1 cellular context compared by ENCODE assay signal in the genomic region with DNA sequence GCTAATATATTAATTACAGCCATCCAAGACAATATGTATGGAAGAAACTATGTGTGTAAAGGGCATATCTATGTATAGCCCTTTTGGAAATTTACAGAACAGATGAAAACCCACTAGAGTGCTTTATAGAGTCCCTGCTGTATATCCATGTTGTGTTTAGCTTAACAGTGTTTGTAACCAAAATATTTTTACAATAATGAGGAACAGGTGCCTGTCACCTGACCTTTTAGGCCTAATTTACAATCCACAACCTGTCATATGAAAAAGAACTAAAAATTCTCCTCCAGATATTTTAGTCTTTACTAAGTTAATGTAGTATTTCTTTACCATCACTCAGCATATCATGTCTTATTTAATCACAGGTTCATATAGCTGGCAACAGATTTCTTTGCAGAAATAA.
TF ChIP-seq lines count a peak whose summit lies in the region.

No MANE protein-coding gene starts in this region.

TF ChIP-seq in SK-N-SH, 30 proteins besides CTCF, POLR2A, EP300 and RAD21 (continued from another document):
- TF ChIP-seq, protein P1, sequence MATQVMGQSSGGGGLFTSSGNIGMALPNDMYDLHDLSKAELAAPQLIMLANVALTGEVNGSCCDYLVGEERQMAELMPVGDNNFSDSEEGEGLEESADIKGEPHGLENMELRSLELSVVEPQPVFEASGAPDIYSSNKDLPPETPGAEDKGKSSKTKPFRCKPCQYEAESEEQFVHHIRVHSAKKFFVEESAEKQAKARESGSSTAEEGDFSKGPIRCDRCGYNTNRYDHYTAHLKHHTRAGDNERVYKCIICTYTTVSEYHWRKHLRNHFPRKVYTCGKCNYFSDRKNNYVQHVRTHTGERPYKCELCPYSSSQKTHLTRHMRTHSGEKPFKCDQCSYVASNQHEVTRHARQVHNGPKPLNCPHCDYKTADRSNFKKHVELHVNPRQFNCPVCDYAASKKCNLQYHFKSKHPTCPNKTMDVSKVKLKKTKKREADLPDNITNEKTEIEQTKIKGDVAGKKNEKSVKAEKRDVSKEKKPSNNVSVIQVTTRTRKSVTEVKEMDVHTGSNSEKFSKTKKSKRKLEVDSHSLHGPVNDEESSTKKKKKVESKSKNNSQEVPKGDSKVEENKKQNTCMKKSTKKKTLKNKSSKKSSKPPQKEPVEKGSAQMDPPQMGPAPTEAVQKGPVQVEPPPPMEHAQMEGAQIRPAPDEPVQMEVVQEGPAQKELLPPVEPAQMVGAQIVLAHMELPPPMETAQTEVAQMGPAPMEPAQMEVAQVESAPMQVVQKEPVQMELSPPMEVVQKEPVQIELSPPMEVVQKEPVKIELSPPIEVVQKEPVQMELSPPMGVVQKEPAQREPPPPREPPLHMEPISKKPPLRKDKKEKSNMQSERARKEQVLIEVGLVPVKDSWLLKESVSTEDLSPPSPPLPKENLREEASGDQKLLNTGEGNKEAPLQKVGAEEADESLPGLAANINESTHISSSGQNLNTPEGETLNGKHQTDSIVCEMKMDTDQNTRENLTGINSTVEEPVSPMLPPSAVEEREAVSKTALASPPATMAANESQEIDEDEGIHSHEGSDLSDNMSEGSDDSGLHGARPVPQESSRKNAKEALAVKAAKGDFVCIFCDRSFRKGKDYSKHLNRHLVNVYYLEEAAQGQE (IDR thresholded peaks at IDR 0.05; ENCODE audit: low read depth, low read length), result no peak
- TF ChIP-seq, protein P2, sequence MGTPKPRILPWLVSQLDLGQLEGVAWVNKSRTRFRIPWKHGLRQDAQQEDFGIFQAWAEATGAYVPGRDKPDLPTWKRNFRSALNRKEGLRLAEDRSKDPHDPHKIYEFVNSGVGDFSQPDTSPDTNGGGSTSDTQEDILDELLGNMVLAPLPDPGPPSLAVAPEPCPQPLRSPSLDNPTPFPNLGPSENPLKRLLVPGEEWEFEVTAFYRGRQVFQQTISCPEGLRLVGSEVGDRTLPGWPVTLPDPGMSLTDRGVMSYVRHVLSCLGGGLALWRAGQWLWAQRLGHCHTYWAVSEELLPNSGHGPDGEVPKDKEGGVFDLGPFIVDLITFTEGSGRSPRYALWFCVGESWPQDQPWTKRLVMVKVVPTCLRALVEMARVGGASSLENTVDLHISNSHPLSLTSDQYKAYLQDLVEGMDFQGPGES (IDR thresholded peaks at IDR 0.05; ENCODE audit: low read depth, low read length), result no peak
- TF ChIP-seq, protein P3, sequence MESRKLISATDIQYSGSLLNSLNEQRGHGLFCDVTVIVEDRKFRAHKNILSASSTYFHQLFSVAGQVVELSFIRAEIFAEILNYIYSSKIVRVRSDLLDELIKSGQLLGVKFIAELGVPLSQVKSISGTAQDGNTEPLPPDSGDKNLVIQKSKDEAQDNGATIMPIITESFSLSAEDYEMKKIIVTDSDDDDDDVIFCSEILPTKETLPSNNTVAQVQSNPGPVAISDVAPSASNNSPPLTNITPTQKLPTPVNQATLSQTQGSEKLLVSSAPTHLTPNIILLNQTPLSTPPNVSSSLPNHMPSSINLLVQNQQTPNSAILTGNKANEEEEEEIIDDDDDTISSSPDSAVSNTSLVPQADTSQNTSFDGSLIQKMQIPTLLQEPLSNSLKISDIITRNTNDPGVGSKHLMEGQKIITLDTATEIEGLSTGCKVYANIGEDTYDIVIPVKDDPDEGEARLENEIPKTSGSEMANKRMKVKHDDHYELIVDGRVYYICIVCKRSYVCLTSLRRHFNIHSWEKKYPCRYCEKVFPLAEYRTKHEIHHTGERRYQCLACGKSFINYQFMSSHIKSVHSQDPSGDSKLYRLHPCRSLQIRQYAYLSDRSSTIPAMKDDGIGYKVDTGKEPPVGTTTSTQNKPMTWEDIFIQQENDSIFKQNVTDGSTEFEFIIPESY (IDR thresholded peaks at IDR 0.05; ENCODE audit: borderline replicate concordance, low read depth), result no peak
- TF ChIP-seq SIN3A (IDR thresholded peaks at IDR 0.05; ENCODE audit: borderline replicate concordance, low read depth, low read length) (no peak), MEF2A (IDR thresholded peaks at IDR 0.05; ENCODE audit: borderline replicate concordance, low read depth) (no peak), YY1 (IDR thresholded peaks at IDR 0.05; ENCODE audit: low read depth) (no peak), CHD2 (IDR thresholded peaks at IDR 0.05; ENCODE audit: low read length, partially characterized antibody) (no peak), RCOR1 (IDR thresholded peaks at IDR 0.05; ENCODE audit: low read length) (no peak), ELF1 (IDR thresholded peaks at IDR 0.05) (no peak), SMC3 (IDR thresholded peaks at IDR 0.05; ENCODE audit: low read depth, low read length) (no peak), FOXM1 (IDR thresholded peaks at IDR 0.05; ENCODE audit: low read depth) (no peak), EZH2phosphoT487 (IDR thresholded peaks at IDR 0.05; ENCODE audit: borderline replicate concordance, low read depth) (no peak), RFX5 (IDR thresholded peaks at IDR 0.05; ENCODE audit: low read length) (no peak), JUND (IDR thresholded peaks at IDR 0.05) (no peak), NFIC (IDR thresholded peaks at IDR 0.05; ENCODE audit: borderline replicate concordance) (no peak), TCF12 (IDR thresholded peaks at IDR 0.05) (no peak), RXRA (IDR thresholded peaks at IDR 0.05; ENCODE audit: borderline replicate concordance, low read depth) (no peak)
- TF ChIP-seq, protein P4, sequence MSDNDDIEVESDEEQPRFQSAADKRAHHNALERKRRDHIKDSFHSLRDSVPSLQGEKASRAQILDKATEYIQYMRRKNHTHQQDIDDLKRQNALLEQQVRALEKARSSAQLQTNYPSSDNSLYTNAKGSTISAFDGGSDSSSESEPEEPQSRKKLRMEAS (IDR thresholded peaks at IDR 0.05; ENCODE audit: low read depth), result no peak
